In the genomic region with DNA sequence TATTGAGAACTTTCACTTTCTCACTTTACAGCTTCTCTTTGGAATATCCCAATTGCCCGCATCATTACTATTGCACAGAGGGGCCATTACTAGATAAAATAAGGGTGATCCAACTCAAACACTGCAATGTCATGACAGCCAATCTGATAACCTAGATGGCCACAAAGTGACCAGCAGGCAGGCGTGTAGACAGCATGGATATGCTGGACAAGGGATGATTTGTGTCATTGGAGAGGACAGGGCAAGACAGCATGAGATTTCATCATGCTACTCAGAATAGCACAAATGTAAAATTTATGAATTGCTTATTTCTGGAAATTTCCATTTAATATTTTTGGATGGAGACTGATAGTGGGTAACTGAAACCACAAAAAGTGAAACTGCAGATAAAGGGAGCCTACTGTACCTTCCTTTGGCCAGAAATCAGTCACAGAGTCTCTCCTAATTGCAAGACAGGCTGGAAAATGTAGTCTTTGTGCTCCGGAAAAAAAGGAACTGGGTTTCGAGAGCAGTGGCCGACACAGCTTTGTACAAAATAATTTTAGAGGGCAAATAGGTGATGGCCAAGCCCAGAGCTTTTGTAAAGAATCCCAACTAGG, we compare ENCODE assay signal across 24 cellular contexts. TPM values are rescaled to one million over a fixed set of nuclear protein-coding genes. Genes with fewer than 3 reads are reported as not detected.
A peak's percentile ranks its signal among the peaks of the same experiment; 100 is the strongest.
DNase-seq lines count a peak whose midpoint lies in the region; ATAC-seq, FAIRE-seq and TF ChIP-seq lines count a peak whose summit lies in the region.
"Had no signal": no experiment of that assay in that cellular context is flagged by ENCODE, and none has a peak within 500 bp of the region (broad histone marks: within the 10 kb centered on the region; RNA-seq: fewer than 3 reads in every experiment).

No MANE protein-coding gene starts in this region.

- no peak overlapping the region for H3K27ac ChIP-seq in GM12878 (ENCODE audit: control insufficient read depth, insufficient read depth)
- H3K27ac ChIP-seq: BLaER1 treated with 17β-estradiol and CSF1 and Interleukin-3, amounts not matched to agents 10 nM and 100 nM; HL-60; RWPE1; SK-N-MC had no signal

- ATAC-seq in GM12878 (no peak), HG03097 (IDR thresholded peaks at IDR 0.05; ENCODE audit: low FRiP score, unreplicated experiment) (no peak), HG03521 (IDR thresholded peaks at IDR 0.05; ENCODE audit: unreplicated experiment) (no peak)
- ATAC-seq: CD8-positive, alpha-beta T cell; HepG2 had no signal

- no peak for TF ChIP-seq RAD21 in GM12878 (IDR thresholded peaks at IDR 0.05; ENCODE audit: insufficient read depth, low read depth, low read length)

- H3K9ac ChIP-seq in GM12878 (ENCODE audit: control insufficient read depth, insufficient read depth, low read length) = no peak overlapping the region
- H3K9ac ChIP-seq: BLaER1 treated with 17β-estradiol and CSF1 and Interleukin-3, amounts not matched to agents 10 nM and 100 nM had no signal

- POLR2A ChIA-PET in GM12878 (lab: Charles Lee) = no interaction called here

- BruUV-seq in GM12878 (replicated peaks; lab: Mats Ljungman, UMichigan) = no TSS peak

- peaks cover 13% of the 10 kb centered on the region for H3K4me1 ChIP-seq in GM12878 (ENCODE audit: control insufficient read depth, insufficient read depth, low read length)

- H3K27me3 ChIP-seq in GM12878 (replicated peaks in 1 of 2; ENCODE audit: control insufficient read depth in 2 of 2, insufficient read depth in 2 of 2, low read length in 1 of 2) = no peaks in the 10 kb centered on the region

- peaks cover 2% of the 10 kb centered on the region for H3K9me3 ChIP-seq in GM12878 (replicated peaks; ENCODE audit: control insufficient read depth, insufficient read depth, low read length)

- H3K4me2 ChIP-seq in GM12878 (ENCODE audit: control insufficient read depth, insufficient read depth) = peak overlapping the region; percentile 20; the same call in 1 of the 2 replicates
- H3K4me2 ChIP-seq: BLaER1 treated with 17β-estradiol and CSF1 and Interleukin-3, amounts not matched to agents 10 nM and 100 nM had no signal

- RAD21 ChIA-PET in GM12878 (lab: Charles Lee; ENCODE audit: unreplicated experiment) = no interaction called here

- SMC1A ChIA-PET in GM12878 (lab: Charles Lee; ENCODE audit: uncharacterized antibody, unreplicated experiment) = interaction anchor here (0.9 kb wide), 1 partner anchor 12 kb away, joined by 3 read pairs; no protein-coding TSS in a partner anchor

- DNase-seq in GM18507 (ENCODE audit: extremely low spot score, insufficient read length, low read depth) (no peak), MV-4-11 (lab: John Stamatoyannopoulos, UW) (peak; percentile 17), GM12878 (ENCODE audit: low read depth, low spot score) (no peak), pons (ENCODE audit: low spot score) (peak; percentile 9), NCI-H146 treated with DMSO at 0.1 percent for 48 hours (lab: John Stamatoyannopoulos, UW; ENCODE audit: unreplicated experiment) (no peak), hypothalamus (lab: John Stamatoyannopoulos, UW) (no peak)
- DNase-seq: CD8-positive, alpha-beta T cell; DND-41; KG1; NCI-H1694 treated with DMSO at 0.1 percent for 48 hours; NCI-H2081 treated with DMSO at 0.1 percent for 48 hours; NCI-H446 treated with DMSO at 0.1 percent for 48 hours; NCI-H526 treated with DMSO at 0.1 percent for 48 hours; SHP77 treated with DMSO at 0.1 percent for 48 hours; SW 1271 had no signal

- intact Hi-C loops in GM12878 (cut with micrococcal nuclease; ENCODE audit: unreplicated experiment) = no loop called here

- WGBS in GM12878 (ENCODE audit: insufficient coverage, insufficient replicate concordance, low lambda C conversion rate, missing lambda C conversion rate) = 83% methylated on average over 5 of the region's 5 CpGs

- CTCF ChIA-PET in GM12878 (lab: Yijun Ruan, JAX) = interaction anchor here (1.1 to 2.6 kb wide), 2 partner anchors 8 to 49 kb away, joined by 4 to 11 read pairs; no protein-coding TSS in a partner anchor

- no peaks in the 10 kb centered on the region for H3K79me2 ChIP-seq in GM12878 (ENCODE audit: control insufficient read depth, insufficient read depth, low read length)

- no peaks in the 10 kb centered on the region for H4K20me1 ChIP-seq in GM12878 (ENCODE audit: control insufficient read depth, insufficient read depth)
- H4K20me1 ChIP-seq: BLaER1 treated with 17β-estradiol and CSF1 and Interleukin-3, amounts not matched to agents 10 nM and 100 nM had no signal

- no peak for TF ChIP-seq POLR2A in GM12878 (IDR thresholded peaks at IDR 0.05; ENCODE audit: low read depth, low read length)

- no peaks in the 10 kb centered on the region for H3K36me3 ChIP-seq in GM12878 (ENCODE audit: control insufficient read depth in 2 of 2, insufficient read depth in 2 of 2, low read length in 1 of 2)
- H3K36me3 ChIP-seq: BLaER1 treated with 17β-estradiol and CSF1 and Interleukin-3, amounts not matched to agents 10 nM and 100 nM had no signal

- peak; percentile 60 for FAIRE-seq in GM18507 (lab: Jason Lieb, UNC)
- FAIRE-seq in GM12878 (lab: Jason Lieb, UNC) = peak; percentile 23
- FAIRE-seq: H54, HepG2 had no signal

- in situ Hi-C loops in GM12878 (cut with MboI) = no loop called here

- H2AFZ ChIP-seq in GM12878 (ENCODE audit: control insufficient read depth, low read depth, low read length) = no peak overlapping the region

- TF ChIP-seq CTCF in GM12878 (IDR thresholded peaks at IDR 0.05 in 2 of 3, conservative IDR thresholded peaks at IDR 0.05 in 1 of 3; ENCODE audit: control insufficient read depth in 2 of 3, extremely low read depth in 1 of 3, insufficient read depth in 1 of 3, low read depth in 3 of 3, low read length in 3 of 3) = no peak

- TF ChIP-seq EP300 in GM12878 (IDR thresholded peaks at IDR 0.05; ENCODE audit: borderline replicate concordance in 1 of 2, control insufficient read depth in 1 of 2, low read depth in 2 of 2, low read length in 2 of 2) = no peak

- H3K4me3 ChIP-seq in GM12878 = no peak overlapping the region
- H3K4me3 ChIP-seq: BLaER1 treated with 17β-estradiol and CSF1 and Interleukin-3, amounts not matched to agents 10 nM and 100 nM; SK-N-MC had no signal

TF ChIP-seq in GM12878, 131 proteins besides CTCF, POLR2A, EP300 and RAD21:
- TF ChIP-seq MYB (IDR thresholded peaks at IDR 0.05; ENCODE audit: borderline replicate concordance, low read depth, low read length) = no peak
- TF ChIP-seq NFXL1 (IDR thresholded peaks at IDR 0.05; ENCODE audit: borderline replicate concordance) = no peak
- TF ChIP-seq NFIC (IDR thresholded peaks at IDR 0.05; ENCODE audit: low read depth, low read length) = 0 out of 2 replicates have a peak, but pooled peaks have one; percentile 22
- no peak for TF ChIP-seq POLR2AphosphoS2 (IDR thresholded peaks at IDR 0.05; ENCODE audit: low read depth, low read length)
- no peak for TF ChIP-seq SREBF2 (IDR thresholded peaks at IDR 0.05; ENCODE audit: low read length)
- TF ChIP-seq, protein P1, sequence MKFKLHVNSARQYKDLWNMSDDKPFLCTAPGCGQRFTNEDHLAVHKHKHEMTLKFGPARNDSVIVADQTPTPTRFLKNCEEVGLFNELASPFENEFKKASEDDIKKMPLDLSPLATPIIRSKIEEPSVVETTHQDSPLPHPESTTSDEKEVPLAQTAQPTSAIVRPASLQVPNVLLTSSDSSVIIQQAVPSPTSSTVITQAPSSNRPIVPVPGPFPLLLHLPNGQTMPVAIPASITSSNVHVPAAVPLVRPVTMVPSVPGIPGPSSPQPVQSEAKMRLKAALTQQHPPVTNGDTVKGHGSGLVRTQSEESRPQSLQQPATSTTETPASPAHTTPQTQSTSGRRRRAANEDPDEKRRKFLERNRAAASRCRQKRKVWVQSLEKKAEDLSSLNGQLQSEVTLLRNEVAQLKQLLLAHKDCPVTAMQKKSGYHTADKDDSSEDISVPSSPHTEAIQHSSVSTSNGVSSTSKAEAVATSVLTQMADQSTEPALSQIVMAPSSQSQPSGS (IDR thresholded peaks at IDR 0.05; ENCODE audit: low read length) = no peak
- no peak for TF ChIP-seq MEF2A (IDR thresholded peaks at IDR 0.05; ENCODE audit: insufficient read depth, low read depth, low read length)
- TF ChIP-seq TCF3 (IDR thresholded peaks at IDR 0.05; ENCODE audit: borderline replicate concordance, insufficient read depth, low read depth, low read length) = no peak
- TF ChIP-seq TARDBP (IDR thresholded peaks at IDR 0.05; ENCODE audit: borderline replicate concordance) = no peak
- TF ChIP-seq CBX3 (IDR thresholded peaks at IDR 0.05; ENCODE audit: borderline replicate concordance, low read depth) = no peak
- TF ChIP-seq RUNX3 (IDR thresholded peaks at IDR 0.05; ENCODE audit: low read length) = peak; percentile 50
- TF ChIP-seq WRNIP1 (IDR thresholded peaks at IDR 0.05; ENCODE audit: borderline replicate concordance, low read depth, low read length) = no peak
- TF ChIP-seq CREB1 (IDR thresholded peaks at IDR 0.05; ENCODE audit: low read depth) = no peak

RNA-seq across cellular contexts. Expression of a gene that starts 6.1 kb away (rescaled TPM):
- total RNA-seq in GM12878 (2013; cell fraction: nucleolus; rRNA removed) = 50.8 and 52.0 TPM in 2 replicates
- total RNA-seq in GM12878 (2014; rRNA removed) (140 and 149 TPM in 2 replicates), GM12878 (2014; rRNA removed; fragmentation: Illumina TruSeq; extraction: Trizol) (95.2 and 96.2 TPM in 2 replicates), GM12878 (2021) (114 and 116 TPM in 2 replicates)
- 78.4 TPM for polyA plus RNA-seq in GM12878 (2011; ENCODE audit: low read depth)
- polyA plus RNA-seq in GM12878 (2011; rRNA removed) (19.7 and 23.7 TPM in 2 replicates), GM12878 (2014; fragmentation: Illumina TruSeq; extraction: Trizol) (141 and 143 TPM in 2 replicates), GM12878 (2014; fragmentation: Nextera tagmentation; extraction: Ambion mirVana) (10 to 100 TPM; 62.5 to 83.7 TPM), GM12878 (2014; rRNA removed) (128 and 141 TPM in 2 replicates), GM12878 (2016; fragmentation: Nextera tagmentation; extraction: Ambion mirVana) (100 to 1,000 TPM; 242 to 245 TPM)
- 18.6 and 22.3 TPM in 2 replicates for polyA plus RNA-seq in GM12878 (2011; cell fraction: cytosol; rRNA removed)
- 30.2 and 33.1 TPM in 2 replicates for polyA plus RNA-seq in GM12878 (2011; cell fraction: nucleus; rRNA removed)
- polyA plus RNA-seq in GM12878 (2012) = 92.4 and 94.8 TPM in 2 replicates
- 27.0 and 41.7 TPM in 2 replicates for polyA minus RNA-seq in GM12878 (2011; rRNA and poly(A)+ RNA removed)
- polyA minus RNA-seq in GM12878 (2011; cell fraction: cytosol; rRNA and poly(A)+ RNA removed) = 6.1 and 7.5 TPM in 2 replicates
- polyA minus RNA-seq in GM12878 (2011; cell fraction: nucleus; rRNA and poly(A)+ RNA removed) = 12.8 and 19.2 TPM in 2 replicates
- total RNA-seq: CD8-positive, alpha-beta T cell; HT-29 had no signal

Comparison
In these comparisons a context has a peak if more than half of its experiments do, and no peak if none do; other contexts are left out.
1. DNase-seq: peak in MV-4-11 (single experiment) and pons (single experiment); none in GM18507 (single experiment), GM12878 (single experiment), NCI-H146 treated with DMSO at 0.1 percent for 48 hours (single experiment) and hypothalamus (0 of 51).